Comparison of ENCODE assay signal across 1 cellular context in the genomic region with DNA sequence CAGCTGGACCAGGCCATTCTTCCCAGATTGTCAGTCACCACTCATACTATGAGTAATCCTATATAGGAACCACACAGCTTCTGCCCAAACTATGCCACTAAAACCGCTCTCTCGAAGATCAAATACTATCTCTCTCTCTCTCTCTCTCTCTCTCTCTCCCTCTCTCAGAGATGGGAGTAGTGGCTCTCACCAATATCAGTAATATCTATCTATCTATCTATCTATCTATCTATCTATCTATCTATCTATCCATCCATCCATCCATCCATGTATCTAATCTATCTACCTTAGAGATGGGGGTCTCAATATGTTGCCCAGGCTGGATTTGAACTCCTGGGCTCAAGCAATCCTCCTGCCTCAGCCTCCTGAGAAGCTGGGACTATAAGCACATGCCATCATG.
TF ChIP-seq lines count a peak whose summit lies in the region.

No MANE protein-coding gene starts in this region.

TF ChIP-seq in K562, 482 proteins besides CTCF, POLR2A, EP300 and RAD21:
- TF ChIP-seq DACH1 (IDR thresholded peaks at IDR 0.05; ENCODE audit: partially characterized antibody) (peak; percentile 94), C11orf30 (IDR thresholded peaks at IDR 0.05; ENCODE audit: low read depth) (no peak), GATA2 (CRISPR knock-in tag; IDR thresholded peaks at IDR 0.05) (0 out of 2 replicates have a peak, but pooled peaks have one; percentile 11)
